ENCODE assay signal across 1 cellular context in genomic region chr2:9001229-9001628, GRCh38.
TF ChIP-seq lines count a peak whose summit lies in the region.

No MANE protein-coding gene starts in this region.

TF ChIP-seq in IMR-90, 13 proteins besides CTCF, POLR2A, EP300 and RAD21:
- TF ChIP-seq CEBPB (IDR thresholded peaks at IDR 0.05; ENCODE audit: low read depth, low read length) (no peak; the same call in 1 of the 2 replicates), FOS (IDR thresholded peaks at IDR 0.05; ENCODE audit: low read depth, low read length) (0 out of 2 replicates have a peak, but pooled peaks have one; percentile 6)
TF ChIP-seq in IMR-90: peak in this region for 1.
